ENCODE assay signal across 12 cellular contexts in the genomic region with DNA sequence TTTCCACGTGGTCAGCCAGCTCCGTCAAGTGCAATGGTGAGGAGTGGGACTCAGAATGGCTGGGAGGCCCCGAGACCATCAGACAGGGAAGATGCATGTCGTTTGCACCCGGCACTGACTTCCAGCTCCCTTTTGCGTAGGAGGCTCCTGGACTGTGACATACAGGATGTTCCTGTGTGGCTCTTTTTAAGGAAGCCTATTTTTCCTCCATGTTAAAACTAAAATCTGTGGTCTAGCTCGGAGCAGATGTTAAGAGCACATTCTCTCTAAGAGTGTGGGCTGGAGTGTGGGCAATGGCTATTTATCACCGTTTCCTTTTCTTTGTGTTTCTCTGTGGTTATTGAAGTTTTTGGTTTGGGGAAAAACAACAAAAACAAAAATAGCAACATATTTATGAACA. TPM values are rescaled to one million over a fixed set of nuclear protein-coding genes. Genes with fewer than 3 reads are reported as not detected.
DNase-seq lines count a peak whose midpoint lies in the region; ATAC-seq and TF ChIP-seq lines count a peak whose summit lies in the region.
"Had no signal": no experiment of that assay in that cellular context is flagged by ENCODE, and none has a peak within 500 bp of the region (broad histone marks: within the 10 kb centered on the region; RNA-seq: fewer than 3 reads in every experiment).

No MANE protein-coding gene starts in this region.

- H3K36me3 Mint-ChIP-seq in activated CD4-positive, alpha-beta memory T cell treated with anti-CD3 and anti-CD28 coated beads, Interleukin-2, amount 10 ng/mL, durations not matched to agents 7 days and 5 days (ENCODE audit: low read depth) = no peaks in the 10 kb centered on the region
- H3K36me3 Mint-ChIP-seq in activated CD4-positive, alpha-beta memory T cell treated with anti-CD3 and anti-CD28 coated beads for 36 hours = no peaks in the 10 kb centered on the region
- H3K36me3 Mint-ChIP-seq: brain had no signal

- no peaks in the 10 kb centered on the region for H3K9me3 ChIP-seq in left lung
- no peaks in the 10 kb centered on the region for H3K9me3 ChIP-seq in subcutaneous abdominal adipose tissue (ENCODE audit: control insufficient read depth in 5 of 5, low read length in 5 of 5)
- H3K9me3 ChIP-seq: thoracic aorta had no signal

- POLR2A ChIA-PET in activated CD4-positive, alpha-beta memory T cell treated with anti-CD3 and anti-CD28 coated beads, Interleukin-2, amount 10 ng/mL, durations not matched to agents 7 days and 5 days (lab: Charles Lee) = interaction anchor here (0.9 to 3.2 kb wide), 7 partner anchors 12 to 337 kb away, joined by 3 to 16 read pairs (median 5); a partner anchor contains a TSS
- POLR2A ChIA-PET in activated CD4-positive, alpha-beta memory T cell treated with anti-CD3 and anti-CD28 coated beads for 36 hours (lab: Charles Lee) = no interaction called here
- POLR2A ChIA-PET in GM10248 (lab: Yijun Ruan, JAX) = no interaction called here

- TF ChIP-seq CTCF in VCaP (conservative IDR thresholded peaks at IDR 0.05) (no peak), left lung (IDR thresholded peaks at IDR 0.05) (no peak), GM10248 (IDR thresholded peaks at IDR 0.05; ENCODE audit: control extremely low read depth, extremely low read depth, low read depth, missing control alignments) (no peak), GM13977 (IDR thresholded peaks at IDR 0.05; ENCODE audit: extremely low read depth, insufficient read depth, missing control alignments) (no peak)

- H3K9me3 Mint-ChIP-seq in activated CD4-positive, alpha-beta memory T cell treated with anti-CD3 and anti-CD28 coated beads, Interleukin-2, amount 10 ng/mL, durations not matched to agents 7 days and 5 days = no peaks in the 10 kb centered on the region
- no peaks in the 10 kb centered on the region for H3K9me3 Mint-ChIP-seq in activated CD4-positive, alpha-beta memory T cell treated with anti-CD3 and anti-CD28 coated beads for 36 hours
- H3K9me3 Mint-ChIP-seq: brain, H9 had no signal

- H3K27me3 ChIP-seq in left lung (no peaks in the 10 kb centered on the region), subcutaneous abdominal adipose tissue (ENCODE audit: control insufficient read depth in 5 of 5, insufficient read depth in 4 of 5, low read length in 5 of 5) (no peaks in the 10 kb centered on the region)

- H3K4me3 Mint-ChIP-seq in activated CD4-positive, alpha-beta memory T cell treated with anti-CD3 and anti-CD28 coated beads, Interleukin-2, amount 10 ng/mL, durations not matched to agents 7 days and 5 days = no peak overlapping the region
- H3K4me3 Mint-ChIP-seq in activated CD4-positive, alpha-beta memory T cell treated with anti-CD3 and anti-CD28 coated beads for 36 hours = no peak overlapping the region
- H3K4me3 Mint-ChIP-seq: brain, H9 had no signal

- in situ Hi-C loops in GM13977 (cut with MboI; ENCODE audit: low pct_unique_long_range_greater_than_20kb, low sequenced_read_pairs, unreplicated experiment) = no loop called here

- peak; percentile 44 for ATAC-seq in left lung

- no peak for DNase-seq in activated CD4-positive, alpha-beta memory T cell treated with anti-CD3 and anti-CD28 coated beads, Interleukin-2, amount 10 ng/mL, durations not matched to agents 7 days and 5 days
- no peak for DNase-seq in activated CD4-positive, alpha-beta memory T cell treated with anti-CD3 and anti-CD28 coated beads for 36 hours
- DNase-seq in left lung (no peak), GM10248 (ENCODE audit: extremely low spot score) (no peak), GM13977 (ENCODE audit: low spot score) (no peak), DMS53 (lab: John Stamatoyannopoulos, UW) (no peak)
- DNase-seq: H9, retina had no signal

- peaks cover 17% of the 10 kb centered on the region for H3K27me3 Mint-ChIP-seq in activated CD4-positive, alpha-beta memory T cell treated with anti-CD3 and anti-CD28 coated beads, Interleukin-2, amount 10 ng/mL, durations not matched to agents 7 days and 5 days
- H3K27me3 Mint-ChIP-seq in activated CD4-positive, alpha-beta memory T cell treated with anti-CD3 and anti-CD28 coated beads for 36 hours = no peaks in the 10 kb centered on the region

- H3K27ac ChIP-seq in VCaP (peak overlapping the region; percentile 51; the same call in 1 of the 2 replicates), left lung (peak overlapping the region; percentile 9 to 77), subcutaneous abdominal adipose tissue (ENCODE audit: low read depth, low read length) (peak overlapping the region; percentile 17)

- CTCF ChIA-PET in activated CD4-positive, alpha-beta memory T cell treated with anti-CD3 and anti-CD28 coated beads, Interleukin-2, amount 10 ng/mL, durations not matched to agents 7 days and 5 days (lab: Charles Lee) = interaction anchor here (0.9 to 8.7 kb wide), 25 partner anchors 8 to 326 kb away, joined by 3 to 135 read pairs (median 6); a partner anchor contains a TSS
- CTCF ChIA-PET in activated CD4-positive, alpha-beta memory T cell treated with anti-CD3 and anti-CD28 coated beads for 36 hours (lab: Charles Lee) = interaction anchor here (0.7 to 2.7 kb wide), 15 partner anchors 8 to 323 kb away, joined by 3 to 68 read pairs (median 5); a partner anchor contains a TSS
- CTCF ChIA-PET in GM10248 (lab: Yijun Ruan, JAX) = interaction anchor here (0.8 to 5.3 kb wide), 30 partner anchors 11 to 323 kb away, joined by 3 to 41 read pairs (median 4); a partner anchor contains a TSS

- H3K4me1 ChIP-seq in left lung = peaks cover 0 to 31% of the 10 kb centered on the region in 2 donors
- peaks cover 2 to 38% (median 22%) of the 10 kb centered on the region in 5 donors for H3K4me1 ChIP-seq in subcutaneous abdominal adipose tissue (ENCODE audit: control insufficient read depth in 5 of 5, insufficient read depth in 5 of 5, low read length in 5 of 5)

- intact Hi-C loops in activated CD4-positive, alpha-beta memory T cell treated with anti-CD3 and anti-CD28 coated beads for 36 hours (cut with micrococcal nuclease) = loop anchor here (1.0 kb wide), 1 partner anchor 27 kb away; no protein-coding TSS in a partner anchor
- intact Hi-C loops in left lung (cut with DNase I) = no loop called here

- no peaks in the 10 kb centered on the region for H3K36me3 ChIP-seq in left lung
- H3K36me3 ChIP-seq in subcutaneous abdominal adipose tissue (ENCODE audit: control insufficient read depth in 5 of 5, insufficient read depth in 5 of 5, low read length in 5 of 5) = peaks cover 0 to 4% (median 0%) of the 10 kb centered on the region in 5 donors
- H3K36me3 ChIP-seq: thoracic aorta had no signal

- peak overlapping the region; percentile 63 for H3K27ac Mint-ChIP-seq in activated CD4-positive, alpha-beta memory T cell treated with anti-CD3 and anti-CD28 coated beads, Interleukin-2, amount 10 ng/mL, durations not matched to agents 7 days and 5 days
- no peak overlapping the region for H3K27ac Mint-ChIP-seq in activated CD4-positive, alpha-beta memory T cell treated with anti-CD3 and anti-CD28 coated beads for 36 hours
- H3K27ac Mint-ChIP-seq: brain, H9 had no signal

- H3K4me1 Mint-ChIP-seq in activated CD4-positive, alpha-beta memory T cell treated with anti-CD3 and anti-CD28 coated beads, Interleukin-2, amount 10 ng/mL, durations not matched to agents 7 days and 5 days = peaks cover 41% of the 10 kb centered on the region
- H3K4me1 Mint-ChIP-seq in activated CD4-positive, alpha-beta memory T cell treated with anti-CD3 and anti-CD28 coated beads for 36 hours (ENCODE audit: low read depth) = peaks cover 26% of the 10 kb centered on the region
- H3K4me1 Mint-ChIP-seq: brain had no signal

- H3K9ac ChIP-seq in subcutaneous abdominal adipose tissue (ENCODE audit: low read length in 5 of 5) = no peak overlapping the region

- H3K4me3 ChIP-seq in left lung (no peak overlapping the region), subcutaneous abdominal adipose tissue (ENCODE audit: low read depth in 1 of 5, low read length in 5 of 5) (peak overlapping the region in 1 of 5 donors; percentile 17)
- H3K4me3 ChIP-seq: thoracic aorta had no signal

RNA-seq across cellular contexts. Expression of a gene that starts 40.9 kb away (rescaled TPM):
- 10 to 100 TPM; 21.4 to 23.3 TPM for total RNA-seq in activated CD4-positive, alpha-beta memory T cell treated with anti-CD3 and anti-CD28 coated beads, Interleukin-2, amount 10 ng/mL, durations not matched to agents 7 days and 5 days
- total RNA-seq in activated CD4-positive, alpha-beta memory T cell treated with anti-CD3 and anti-CD28 coated beads for 36 hours = 10 to 100 TPM; 25.5 to 25.7 TPM
- total RNA-seq in left lung = 10 to 100 TPM; 11.2 to 28.8 TPM
